In the genomic region with DNA sequence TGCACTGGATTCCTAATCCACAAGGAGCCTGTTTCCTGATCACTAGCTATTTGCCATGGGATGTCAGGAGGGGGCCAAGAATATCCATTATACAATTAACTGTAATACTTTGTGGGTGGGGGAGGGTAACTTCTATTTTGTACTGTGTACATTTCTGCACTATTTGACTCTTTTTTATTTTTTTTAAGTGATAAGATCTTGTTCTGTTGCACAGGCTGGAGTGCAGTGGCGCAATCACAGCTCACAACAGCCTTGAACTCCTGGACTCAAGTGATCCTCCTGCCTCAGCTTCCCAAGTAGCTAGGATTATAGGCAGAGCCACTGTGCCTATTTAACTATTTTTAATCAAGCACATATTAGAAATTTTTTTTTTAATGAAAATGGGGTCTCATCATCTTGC, we compare ENCODE assay signal across 24 cellular contexts.
"Had no signal": no experiment of that assay in that cellular context is flagged by ENCODE, and none has a peak within 500 bp of the region (broad histone marks: within the 10 kb centered on the region; RNA-seq: fewer than 3 reads in every experiment).

No MANE protein-coding gene starts in this region.

- H3K27ac ChIP-seq: KMS-11, SK-N-MC had no signal

- H3K9me3 ChIP-seq: MG63 had no signal

- H3K27me3 ChIP-seq: MG63 had no signal

- H3K9ac ChIP-seq: KMS-11 had no signal

- H3K4me3 ChIP-seq: MG63, SK-N-MC had no signal

- ATAC-seq: activated CD8-positive, alpha-beta T cell treated with anti-CD3 and anti-CD28 coated beads, Interleukin-2, amount 10 ng/mL, durations not matched to agents 7 days and 5 days; Panc1; Right ventricle myocardium inferior; WTC11 had no signal

- DNase-seq: activated CD4-positive, alpha-beta T cell treated with anti-CD3 and anti-CD28 coated beads for 48 hours; activated CD4-positive, alpha-beta T cell treated with anti-CD3 and anti-CD28 coated beads, Interleukin-2, amount 50 U/mL, for 4 hours; activated CD4-positive, CD25-positive, alpha-beta regulatory T cell treated with anti-CD3 and anti-CD28 coated beads, Interleukin-2, amount 50 U/mL, for 72 hours; activated CD8-positive, alpha-beta memory T cell treated with anti-CD3 and anti-CD28 coated beads, Interleukin-2, amount 50 U/mL, for 48 hours; activated CD8-positive, alpha-beta T cell treated with anti-CD3 and anti-CD28 coated beads, Interleukin-2, amount 10 ng/mL, durations not matched to agents 7 days and 5 days; activated naive CD4-positive, alpha-beta T cell treated with anti-CD3 and anti-CD28 coated beads, Interleukin-2, amount 50 U/mL, for 16 hours; activated naive CD8-positive, alpha-beta T cell treated with anti-CD3 and anti-CD28 coated beads, Interleukin-2, amount 10 ng/mL, durations not matched to agents 7 days and 5 days; activated T-cell treated with anti-CD3 and anti-CD28 coated beads, Interleukin-2, amount 50 U/mL, for 1 hour; amygdala; MG63; NCI-H1048; NCI-H1930; NCI-H2107; NCI-H2171 treated with DMSO at 0.1 percent for 48 hours; NCI-H226; NCI-H526; NCI-H82; RPMI8226; SW 1271 had no signal

- H3K36me3 ChIP-seq: MG63 had no signal
